Comparison of ENCODE assay signal across 12 cellular contexts in the genomic region with DNA sequence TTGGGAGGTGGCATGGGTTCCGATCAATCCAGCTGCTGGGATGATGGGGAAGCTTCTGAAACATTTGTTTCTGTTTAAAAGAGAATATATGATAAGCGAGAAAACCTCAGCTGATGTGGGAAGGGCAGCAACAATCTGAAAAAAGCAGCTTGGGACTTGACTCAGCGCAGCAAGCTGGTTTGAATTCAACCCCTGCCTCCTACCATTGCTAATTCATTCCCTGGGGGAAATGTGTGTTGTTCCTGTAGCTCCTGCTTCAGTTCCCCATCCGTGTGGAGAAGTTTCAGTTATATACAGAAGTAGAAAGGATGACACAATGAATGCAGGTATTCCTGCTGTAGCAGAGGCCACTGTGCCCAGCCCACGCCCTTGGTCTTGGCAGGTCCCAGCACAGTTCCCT.
"Had no signal": no experiment of that assay in that cellular context is flagged by ENCODE, and none has a peak within 500 bp of the region (broad histone marks: within the 10 kb centered on the region; RNA-seq: fewer than 3 reads in every experiment).

No MANE protein-coding gene starts in this region.

- H3K27ac ChIP-seq: foreskin keratinocyte, left lung, sigmoid colon, stomach, thyroid gland, vagina had no signal

- H3K36me3 ChIP-seq: left lung, sigmoid colon, stomach, thyroid gland, vagina had no signal

- DNase-seq: activated naive CD4-positive, alpha-beta T cell; activated T-cell treated with anti-CD3 and anti-CD28 coated beads, Interleukin-2, amount 50 U/mL, for 72 hours; effector CD8-positive, alpha-beta T cell; foreskin keratinocyte; islet precursor cell; left lung; sigmoid colon; stomach; T-helper 17 cell; thyroid gland had no signal

- H3K27me3 ChIP-seq: foreskin keratinocyte, left lung, sigmoid colon, stomach, thyroid gland, vagina had no signal

- H3K4me1 ChIP-seq: foreskin keratinocyte, left lung, thyroid gland, vagina had no signal

- H3K9me3 ChIP-seq: left lung, sigmoid colon, stomach, thyroid gland, vagina had no signal

- H3K4me3 ChIP-seq: coronary artery, left lung, sigmoid colon, stomach, thyroid gland, vagina had no signal
